ENCODE assay signal across 8 cellular contexts in the genomic region with DNA sequence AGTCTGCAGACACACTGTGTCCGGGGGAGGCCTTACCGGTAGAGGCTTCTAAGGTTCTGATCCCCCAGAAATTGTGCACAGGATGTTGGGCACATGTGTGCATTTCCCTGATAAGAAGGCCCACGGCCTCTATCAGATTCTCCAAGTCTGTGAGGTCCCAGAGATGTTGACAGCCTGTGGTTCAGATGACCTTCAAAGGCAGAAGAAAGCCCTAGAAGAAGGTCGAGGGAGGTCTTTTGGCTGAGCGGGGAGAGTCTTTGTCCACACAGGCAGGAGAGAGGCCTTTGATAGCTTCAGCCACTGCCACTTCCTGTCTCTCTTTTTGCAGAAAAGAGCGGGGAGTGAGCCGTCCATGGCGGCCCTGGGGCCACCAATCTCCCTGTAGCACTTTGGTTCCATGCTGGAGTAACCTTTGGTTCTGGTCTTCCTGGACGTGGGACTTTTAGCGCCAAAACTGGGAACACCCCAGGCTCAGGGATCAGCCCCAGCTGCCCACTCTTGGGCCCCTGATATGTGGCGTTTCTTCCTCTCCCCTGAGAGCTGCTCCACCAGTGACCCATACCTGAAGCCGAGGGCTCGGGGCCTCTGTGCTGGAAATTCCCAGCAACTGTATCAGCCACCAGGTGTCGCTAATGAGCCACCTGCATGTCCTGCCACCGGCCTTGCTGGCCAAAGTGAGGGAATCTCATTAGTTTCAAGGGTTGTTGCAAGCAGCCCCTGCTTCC. TPM values are rescaled to one million over a fixed set of nuclear protein-coding genes. Genes with fewer than 3 reads are reported as not detected.
A peak's percentile ranks its signal among the peaks of the same experiment; 100 is the strongest.
DNase-seq lines count a peak whose midpoint lies in the region; ATAC-seq and TF ChIP-seq lines count a peak whose summit lies in the region.

No MANE protein-coding gene starts in this region.

- no peaks in the 10 kb centered on the region for H4K20me1 ChIP-seq in OCI-LY1 (ENCODE audit: insufficient read depth, low read length)

- no peak overlapping the region for H2AFZ ChIP-seq in OCI-LY1 (ENCODE audit: low read length)

- peaks cover 16 to 27% of the 10 kb centered on the region in 2 donors for H3K36me3 Mint-ChIP-seq in CD4-positive, alpha-beta memory T cell

- TF ChIP-seq CTCF in HFF-Myc (IDR thresholded peaks at IDR 0.05; ENCODE audit: low read depth, low read length, missing control alignments) (peak; percentile 99), OCI-LY1 (IDR thresholded peaks at IDR 0.05; ENCODE audit: low read length) (peak; percentile 90), epithelial cell of esophagus (IDR thresholded peaks at IDR 0.05; ENCODE audit: insufficient read depth, low read depth, low read length, missing control alignments) (peak; percentile 93), mucosa of descending colon (IDR thresholded peaks at IDR 0.05) (peak; percentile 98)

- no peak overlapping the region for H3K4me3 Mint-ChIP-seq in CD4-positive, alpha-beta memory T cell

- no peaks in the 10 kb centered on the region for H3K27me3 Mint-ChIP-seq in CD4-positive, alpha-beta memory T cell

- ATAC-seq in mucosa of descending colon (peak; percentile 73), GM21390 (IDR thresholded peaks at IDR 0.05; ENCODE audit: unreplicated experiment) (no peak)

- no peaks in the 10 kb centered on the region for H3K9me3 Mint-ChIP-seq in CD4-positive, alpha-beta memory T cell

- POLR2A ChIA-PET in CD4-positive, alpha-beta memory T cell (lab: Charles Lee; ENCODE audit: partially characterized antibody) = interaction anchor here (0.6 to 1.1 kb wide), 2 partner anchors 29 to 58 kb away, joined by 3 read pairs; no protein-coding TSS in a partner anchor

- H3K36me3 ChIP-seq in CD4-positive, alpha-beta memory T cell (ENCODE audit: insufficient read depth, low read length) = peaks cover 4% of the 10 kb centered on the region
- H3K36me3 ChIP-seq in OCI-LY1 (ENCODE audit: insufficient read depth, low read length) (no peaks in the 10 kb centered on the region), mucosa of descending colon (ENCODE audit: low read depth) (no peaks in the 10 kb centered on the region)

- no peaks in the 10 kb centered on the region for H3K9me3 ChIP-seq in CD4-positive, alpha-beta memory T cell (ENCODE audit: control insufficient read depth in 1 of 2, low read length in 2 of 2)
- H3K9me3 ChIP-seq in OCI-LY1 (ENCODE audit: low read length) = no peaks in the 10 kb centered on the region
- no peaks in the 10 kb centered on the region for H3K9me3 ChIP-seq in mucosa of descending colon

- no peaks in the 10 kb centered on the region for H3K9me2 ChIP-seq in OCI-LY1 (ENCODE audit: low read depth, low read length)

- H3K4me1 Mint-ChIP-seq in CD4-positive, alpha-beta memory T cell = peaks cover 0 to 5% (median 3%) of the 10 kb centered on the region in 4 donors

- H3K4me2 ChIP-seq in OCI-LY1 (ENCODE audit: low read length) = no peak overlapping the region

- H3K27ac Mint-ChIP-seq in CD4-positive, alpha-beta memory T cell = no peak overlapping the region

- no peaks in the 10 kb centered on the region for H3F3A ChIP-seq in OCI-LY1 (ENCODE audit: insufficient read depth, low read length)

- no peak overlapping the region for H3K27ac ChIP-seq in CD4-positive, alpha-beta memory T cell (ENCODE audit: low read depth, low read length)
- H3K27ac ChIP-seq in OCI-LY1 (ENCODE audit: low read depth, low read length, poor library complexity, severe bottlenecking) = no peak overlapping the region

- CTCF ChIA-PET in CD4-positive, alpha-beta memory T cell (lab: Charles Lee; ENCODE audit: partially characterized antibody) = interaction anchor here (0.6 to 12.0 kb wide), 28 partner anchors 8 to 375 kb away, joined by 3 to 358 read pairs (median 4); a partner anchor contains a TSS

- H3K79me2 ChIP-seq in OCI-LY1 (ENCODE audit: insufficient read depth, low read length) = no peaks in the 10 kb centered on the region

- DNase-seq in CD4-positive, alpha-beta memory T cell = peak; percentile 56 to 69 (median 60)
- no peak for DNase-seq in HFF-Myc (ENCODE audit: extremely low read depth, low read depth)
- peak; percentile 44 for DNase-seq in activated CD8-positive, alpha-beta memory T cell treated with anti-CD3 and anti-CD28 coated beads, Interleukin-2, amount 50 U/mL, for 24 hours (ENCODE audit: extremely low read depth)
- DNase-seq in epithelial cell of esophagus (ENCODE audit: low read depth) = peak; percentile 74
- peak; percentile 74 to 93 (median 83) for DNase-seq in mucosa of descending colon
- peak; percentile 33 to 50 for DNase-seq in stimulated activated CD8-positive, alpha-beta memory T cell treated with anti-CD3 and anti-CD28 coated beads, Interleukin-4, amount 100 ng/mL, for 4 hours (ENCODE audit: low read depth in 2 of 2, low spot score in 1 of 2)

- H3K27me3 ChIP-seq in CD4-positive, alpha-beta memory T cell (ENCODE audit: insufficient read depth, low read length) = no peaks in the 10 kb centered on the region
- H3K27me3 ChIP-seq in OCI-LY1 (ENCODE audit: insufficient read depth, low read length) = no peaks in the 10 kb centered on the region

- H3K9ac ChIP-seq in OCI-LY1 (ENCODE audit: low read length) = no peak overlapping the region

- intact Hi-C loops in CD4-positive, alpha-beta memory T cell (cut with micrococcal nuclease) = loop anchor here (1.0 kb wide), 2 partner anchors 28 to 48 kb away; a partner anchor contains a TSS
- intact Hi-C loops in mucosa of descending colon (cut with DNase I, micrococcal nuclease) = loop anchor here (5.0 to 10.0 kb wide), 5 partner anchors 49 to 368 kb away; a partner anchor contains a TSS

- no peak overlapping the region for H3K4me3 ChIP-seq in CD4-positive, alpha-beta memory T cell (ENCODE audit: low read length in 2 of 2)
- H3K4me3 ChIP-seq in HFF-Myc (replicated peaks; ENCODE audit: low read depth, low read length) (no peak overlapping the region), OCI-LY1 (ENCODE audit: low read depth, low read length, poor library complexity, severe bottlenecking) (no peak overlapping the region), epithelial cell of esophagus (ENCODE audit: low read length) (no peak overlapping the region), mucosa of descending colon (no peak overlapping the region)

- peaks cover 3% of the 10 kb centered on the region for H3K4me1 ChIP-seq in CD4-positive, alpha-beta memory T cell (ENCODE audit: insufficient read depth, low read length)
- H3K4me1 ChIP-seq in OCI-LY1 (ENCODE audit: insufficient read depth, low read length, severe bottlenecking) (no peaks in the 10 kb centered on the region), mucosa of descending colon (ENCODE audit: low read depth) (peaks cover 8% of the 10 kb centered on the region)

RNA-seq across cellular contexts. Expression of a gene that starts 28.1 kb away (rescaled TPM):
- 10 to 100 TPM; 19.9 to 24.6 TPM for total RNA-seq in CD4-positive, alpha-beta memory T cell
- 10 to 100 TPM; 24.1 to 33.2 TPM for polyA plus RNA-seq in CD4-positive, alpha-beta memory T cell
- total RNA-seq in mucosa of descending colon = 100 to 1,000 TPM; 217 to 573 (median 482) TPM

Comparison
In these comparisons a context has a peak if more than half of its experiments do, and no peak if none do; other contexts are left out.
1. RNA of a gene that starts 28.1 kb away (total RNA-seq): 217 to 573 TPM in mucosa of descending colon; 19.9 to 24.6 TPM in CD4-positive, alpha-beta memory T cell; every median in the first group is over 4 times any median in the second.
2. Peak in every context shown above with its lines, with median percentiles within 50 percentile points of each other: CTCF ChIP-seq.